1 cellular context compared by ENCODE assay signal in genomic region chr9:40992472-40992821, GRCh38.
TF ChIP-seq lines count a peak whose summit lies in the region.

No MANE protein-coding gene starts in this region.

TF ChIP-seq in K562, 482 proteins besides CTCF, POLR2A, EP300 and RAD21 (continued from another document):
- 0 out of 6 replicates have a peak, but pooled peaks of 1 of the 3 experiments have one; percentile 17 for TF ChIP-seq ZBTB11 (CRISPR knock-in tag; IDR thresholded peaks at IDR 0.05)
